Comparison of ENCODE assay signal across 25 cellular contexts in the genomic region with DNA sequence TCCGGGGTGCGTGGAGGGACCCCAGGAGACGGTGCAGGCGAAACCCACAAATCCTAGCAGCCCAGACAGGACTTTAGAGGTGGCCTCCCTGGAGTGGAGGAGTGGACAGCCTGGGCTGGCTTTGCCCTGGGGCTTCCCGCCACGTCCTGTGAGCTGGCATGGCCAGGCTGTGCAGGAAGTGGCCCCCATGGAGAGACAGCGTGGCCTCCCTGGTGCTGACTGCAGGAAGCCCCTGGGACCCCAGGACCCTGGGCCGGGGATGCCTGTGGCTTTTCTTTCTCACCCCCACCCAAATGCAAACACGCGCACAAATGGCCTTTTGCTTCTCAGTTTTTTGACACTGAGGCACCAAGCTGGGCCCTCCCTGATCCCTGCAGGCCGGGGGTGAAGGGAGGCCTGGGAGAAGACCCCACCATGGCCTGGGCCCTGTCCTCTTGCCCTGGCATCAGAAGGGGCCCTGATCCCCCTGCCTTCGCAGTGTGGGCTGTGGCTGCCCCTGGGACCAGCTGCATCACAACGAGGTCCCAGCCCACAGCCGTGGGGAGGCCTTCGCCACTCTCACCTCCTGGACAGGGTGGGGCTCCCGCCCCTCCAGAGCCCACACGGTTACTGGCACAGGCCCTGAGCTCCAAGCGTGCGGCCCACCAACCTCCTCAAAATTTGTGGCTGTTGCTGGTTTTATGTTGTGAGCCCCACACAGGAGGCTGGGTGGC. TPM values are rescaled to one million over a fixed set of nuclear protein-coding genes. Genes with fewer than 3 reads are reported as not detected.
DNase-seq lines count a peak whose midpoint lies in the region; ATAC-seq, FAIRE-seq and TF ChIP-seq lines count a peak whose summit lies in the region.
"Had no signal": no experiment of that assay in that cellular context is flagged by ENCODE, and none has a peak within 500 bp of the region (broad histone marks: within the 10 kb centered on the region; RNA-seq: fewer than 3 reads in every experiment).

No MANE protein-coding gene starts in this region.

- H3K36me3 ChIP-seq in HepG2 (replicated peaks in 1 of 2; ENCODE audit: control insufficient read depth in 1 of 2, insufficient read depth in 2 of 2, low read length in 2 of 2) (no peaks in the 10 kb centered on the region), right lobe of liver (no peaks in the 10 kb centered on the region), H1 (ENCODE audit: control insufficient read depth in 2 of 4, insufficient read depth in 4 of 4, low read length in 3 of 4) (no peaks in the 10 kb centered on the region), neuronal stem cell (replicated peaks in 1 of 2; ENCODE audit: control insufficient read depth in 2 of 2, insufficient read depth in 2 of 2, low read length in 2 of 2) (no peaks in the 10 kb centered on the region)

- POLR2A ChIA-PET in HepG2 (lab: Yijun Ruan, JAX) (no interaction called here), H1 (lab: Charles Lee; ENCODE audit: partially characterized antibody) (interaction anchor here (1.1 kb wide), 1 partner anchor 37 kb away, joined by 4 read pairs; no protein-coding TSS in a partner anchor)

- H3K4me1 ChIP-seq in HepG2 (ENCODE audit: insufficient read depth, low read length) (peaks cover 8% of the 10 kb centered on the region; the same call in 1 of the 2 replicates), right lobe of liver (no peaks in the 10 kb centered on the region), H1 (replicated peaks in 1 of 4; ENCODE audit: control insufficient read depth in 3 of 4, insufficient read depth in 4 of 4, low read length in 3 of 4) (peaks cover 0 to 6% (median 3%) of the 10 kb centered on the region in 4 experiments; a peak in 4 of 7 replicates), neuronal stem cell (ENCODE audit: control insufficient read depth in 2 of 2, insufficient read depth in 1 of 2, low read depth in 1 of 2, low read length in 2 of 2) (peaks cover 3% of the 10 kb centered on the region in 2 donors)

- CTCF ChIA-PET in HepG2 (lab: Yijun Ruan, JAX; ENCODE audit: low intra/inter-chr PET ratio, low total read pairs): no interaction called here
- CTCF ChIA-PET in H1 (lab: Charles Lee; ENCODE audit: partially characterized antibody): interaction anchor here (0.9 to 1.6 kb wide), 5 partner anchors 9 to 280 kb away, joined by 3 read pairs; no protein-coding TSS in a partner anchor

- H4K20me1 ChIP-seq in HepG2 (ENCODE audit: insufficient read depth, low read length) (no peaks in the 10 kb centered on the region), H1 (replicated peaks in 1 of 2; ENCODE audit: control insufficient read depth in 1 of 2, insufficient read depth in 2 of 2, low read length in 2 of 2) (peaks cover 0 to 7% of the 10 kb centered on the region in 2 experiments)

- peak overlapping the region; percentile 53; the same call in 1 of the 2 replicates for H4K8ac ChIP-seq in H1 (ENCODE audit: extremely low read depth, insufficient read depth, low read length)
- no peak overlapping the region for H4K8ac ChIP-seq in neuronal stem cell (ENCODE audit: low read depth, low read length)

- H2BK20ac ChIP-seq in H1 (ENCODE audit: low read length): peak overlapping the region; percentile 90; the same call in 1 of the 2 replicates

- peak overlapping the region; percentile 96 for H2BK5ac ChIP-seq in H1 (ENCODE audit: low read depth, low read length)
- H2BK5ac ChIP-seq in neuronal stem cell (ENCODE audit: low read length): peak overlapping the region; percentile 39

- H3K23me2 ChIP-seq in H1 (ENCODE audit: low read depth, low read length): no peaks in the 10 kb centered on the region; the same call in 1 of the 2 replicates

- peak overlapping the region; percentile 33 for H2BK120ac ChIP-seq in H1 (replicated peaks; ENCODE audit: low read depth, low read length)
- H2BK120ac ChIP-seq in neuronal stem cell (ENCODE audit: low read depth, low read length): peak overlapping the region; percentile 61

- peak overlapping the region; percentile 23 for H3K4ac ChIP-seq in H1 (replicated peaks; ENCODE audit: insufficient read length, low read depth, low read length)
- H3K4ac ChIP-seq in neuronal stem cell (ENCODE audit: low read length): no peak overlapping the region

- H3K18ac ChIP-seq in H1 (ENCODE audit: extremely low read depth, low read length) (peak overlapping the region; percentile 93; the same call in 1 of the 2 replicates), neuronal stem cell (ENCODE audit: low read length) (peak overlapping the region; percentile 71)

- H3K79me2 ChIP-seq in HepG2 (ENCODE audit: insufficient read depth, low read length) (no peaks in the 10 kb centered on the region), H1 (ENCODE audit: control insufficient read depth in 1 of 2, insufficient read depth in 2 of 2, low read length in 2 of 2) (no peaks in the 10 kb centered on the region)

- H2AFZ ChIP-seq in HepG2 (ENCODE audit: low read length) (no peak overlapping the region), H1 (ENCODE audit: low read length) (no peak overlapping the region), neuronal stem cell (ENCODE audit: low read length) (no peak overlapping the region)
- H2AFZ ChIP-seq: GM23248 had no signal

- TF ChIP-seq CTCF in HepG2 (CRISPR knock-in tag; IDR thresholded peaks at IDR 0.05) (no peak), right lobe of liver (IDR thresholded peaks at IDR 0.05) (no peak), H1 (IDR thresholded peaks at IDR 0.05; ENCODE audit: control extremely low read depth in 1 of 3, insufficient read depth in 1 of 3, low read depth in 1 of 3, low read length in 3 of 3) (no peak)

- in situ Hi-C loops in HepG2 (cut with HindIII; ENCODE audit: extremely low pct_ligation_motif_present, low pct_unique_long_range_greater_than_20kb): no loop called here

- WGBS in HepG2 (ENCODE audit: low lambda C conversion rate): 41% methylated on average over 15 of the region's 19 CpGs
- 84% methylated on average over 4 of the region's 19 CpGs for WGBS in right lobe of liver (ENCODE audit: insufficient coverage, low coverage, low lambda C conversion rate, missing lambda C conversion rate)
- 92% methylated on average over 16 of the region's 19 CpGs; no CpG with 5 or more reads in 1 of the 2 experiments for WGBS in H1 (ENCODE audit: extremely low coverage in 1 of 2, insufficient coverage in 1 of 2, insufficient read length in 1 of 2, insufficient replicate concordance in 2 of 2, low coverage in 1 of 2, low lambda C conversion rate in 2 of 2, missing lambda C conversion rate in 1 of 2), 2 experiments
- WGBS in neuronal stem cell (ENCODE audit: extremely low coverage in 2 of 2, insufficient read length in 2 of 2, insufficient replicate concordance in 1 of 2), 2 donors: no CpG with 5 or more reads among the region's 19 CpGs

- H3K27me3 ChIP-seq in HepG2 (ENCODE audit: control insufficient read depth in 1 of 2, insufficient read depth in 2 of 2, low read length in 2 of 2): peaks cover 32 to 82% of the 10 kb centered on the region in 2 experiments
- H3K27me3 ChIP-seq in right lobe of liver: no peaks in the 10 kb centered on the region
- no peaks in the 10 kb centered on the region for H3K27me3 ChIP-seq in H1 (replicated peaks in 1 of 4; ENCODE audit: control insufficient read depth in 3 of 4, extremely low read depth in 1 of 4, insufficient read depth in 3 of 4, low read length in 3 of 4)
- H3K27me3 ChIP-seq in neuronal stem cell (ENCODE audit: control insufficient read depth in 3 of 3, insufficient read depth in 3 of 3, low read depth in 1 of 3, low read length in 3 of 3): peaks cover 0 to 25% (median 0%) of the 10 kb centered on the region in 3 experiments

- no peaks in the 10 kb centered on the region; the same call in none of the 2 replicates for H3K79me1 ChIP-seq in H1 (ENCODE audit: low read depth, low read length)
- no peaks in the 10 kb centered on the region for H3K79me1 ChIP-seq in neuronal stem cell (ENCODE audit: low read depth, low read length)

- H4K91ac ChIP-seq in H1 (replicated peaks; ENCODE audit: insufficient read length, low read length): peak overlapping the region; percentile 97
- H4K91ac ChIP-seq in neuronal stem cell (ENCODE audit: low read depth, low read length, poor library complexity): peak overlapping the region; percentile 30

- H2AK5ac ChIP-seq in H1 (ENCODE audit: low read depth, low read length) (peak overlapping the region; percentile 65), neuronal stem cell (ENCODE audit: low read depth, low read length) (peak overlapping the region; percentile 92)

- H4K5ac ChIP-seq in H1 (ENCODE audit: insufficient read length, low read depth, low read length): no peak overlapping the region

- no peaks in the 10 kb centered on the region for H3K9me3 ChIP-seq in HepG2 (ENCODE audit: low read length)
- H3K9me3 ChIP-seq in right lobe of liver: no peaks in the 10 kb centered on the region
- H3K9me3 ChIP-seq in H1 (ENCODE audit: insufficient read depth in 2 of 2, low read depth in 1 of 2, low read length in 1 of 2): no peaks in the 10 kb centered on the region; a peak in 1 of 4 replicates
- peaks cover 0 to 11% of the 10 kb centered on the region in 2 donors for H3K9me3 ChIP-seq in neuronal stem cell (replicated peaks in 1 of 2; ENCODE audit: control insufficient read depth in 2 of 2, insufficient read depth in 1 of 2, low read depth in 1 of 2, low read length in 2 of 2)

- TF ChIP-seq POLR2A in HepG2 (IDR thresholded peaks at IDR 0.05; ENCODE audit: insufficient read depth in 1 of 2, low read depth in 2 of 2, low read length in 2 of 2) (no peak), right lobe of liver (IDR thresholded peaks at IDR 0.05) (no peak), H1 (IDR thresholded peaks at IDR 0.05; ENCODE audit: control extremely low read depth in 1 of 2, low read depth in 2 of 2, low read length in 2 of 2) (no peak), GM12891 (IDR thresholded peaks at IDR 0.05; ENCODE audit: low read depth, low read length) (no peak)

- ATAC-seq in HepG2 (no peak), right lobe of liver (no peak), GM19395 (IDR thresholded peaks at IDR 0.05; ENCODE audit: unreplicated experiment) (no peak), GM21423 (IDR thresholded peaks at IDR 0.05; ENCODE audit: unreplicated experiment) (no peak)
- ATAC-seq: CD8-positive, alpha-beta T cell had no signal

- no peak for TF ChIP-seq EP300 in HepG2 (IDR thresholded peaks at IDR 0.05; ENCODE audit: low read depth in 2 of 2, low read length in 2 of 2)
- no peak for TF ChIP-seq EP300 in HepG2 (CRISPR knock-in tag; IDR thresholded peaks at IDR 0.05; ENCODE audit: borderline replicate concordance)
- TF ChIP-seq EP300 in H1 (IDR thresholded peaks at IDR 0.05; ENCODE audit: borderline replicate concordance in 1 of 2, low read depth in 2 of 2, low read length in 2 of 2): no peak

- intact Hi-C loops in HepG2 (cut with micrococcal nuclease; ENCODE audit: unreplicated experiment): no loop called here
- intact Hi-C loops in right lobe of liver (cut with DNase I): loop anchor here in 1 of 2 donors (10.0 kb wide), 1 partner anchor 147 kb away; no protein-coding TSS in a partner anchor

- H2BK15ac ChIP-seq in H1 (ENCODE audit: low read length) (no peak overlapping the region; the same call in 1 of the 2 replicates), neuronal stem cell (ENCODE audit: low read length) (peak overlapping the region; percentile 75)

- H2BK12ac ChIP-seq in H1 (ENCODE audit: low read depth, low read length): peak overlapping the region; percentile 96; the same call in 1 of the 2 replicates
- H2BK12ac ChIP-seq in neuronal stem cell (ENCODE audit: low read length): no peak overlapping the region

- H3K4me3 ChIP-seq in HepG2 (replicated peaks in 1 of 3; ENCODE audit: insufficient read depth in 1 of 3, low read depth in 2 of 3, low read length in 3 of 3) (no peak overlapping the region), right lobe of liver (no peak overlapping the region), H1 (ENCODE audit: extremely low read depth in 1 of 4, insufficient read depth in 2 of 4, low read depth in 3 of 4, low read length in 4 of 4) (no peak overlapping the region), neuronal stem cell (ENCODE audit: low read length in 2 of 2) (peak overlapping the region in 1 of 2 donors; percentile 47)
- H3K4me3 ChIP-seq: GM23248 had no signal

- BruUV-seq in HepG2 (replicated peaks; lab: Mats Ljungman, UMichigan): no TSS peak

- FAIRE-seq in HepG2 (lab: Jason Lieb, UNC) (no peak), H1 (lab: Jason Lieb, UNC) (no peak), GM12891 (lab: Jason Lieb, UNC) (no peak)
- FAIRE-seq: D721Med, G401.6, GM12892, GM19239 had no signal

- DNase-seq in HepG2 (ENCODE audit: low spot score): no peak
- DNase-seq in right lobe of liver: no peak
- no peak for DNase-seq in H1 (ENCODE audit: low read depth in 1 of 2, low spot score in 2 of 2)
- DNase-seq in neuronal stem cell (ENCODE audit: low spot score): no peak
- no peak for DNase-seq in AG08396 (ENCODE audit: low spot score)
- no peak for DNase-seq in GM12891 (ENCODE audit: insufficient read length, low spot score)
- DNase-seq: 8988T; CD8-positive, alpha-beta T cell; DMS79 treated with DMSO at 0.1 percent for 48 hours; GM23248; HFFc6; KBM-7; NCI-H1092; NCI-H2227 treated with DMSO at 0.1 percent for 48 hours; NCI-H526 treated with DMSO at 0.1 percent for 48 hours; NK-92 treated with Interleukin-12 subunit alpha and Interleukin-12 subunit beta, amount 100 ng/mL, for 24 hours; OCI-M1; RPMI8226 had no signal

- no peak for TF ChIP-seq RAD21 in HepG2 (CRISPR knock-in tag; IDR thresholded peaks at IDR 0.05)
- no peak for TF ChIP-seq RAD21 in H1 (IDR thresholded peaks at IDR 0.05 in 1 of 2, conservative IDR thresholded peaks at IDR 0.05 in 1 of 2; ENCODE audit: low read depth in 2 of 2, low read length in 2 of 2)

- H3K56ac ChIP-seq in H1 (replicated peaks; ENCODE audit: insufficient read length, low read depth, low read length): no peak overlapping the region

- H3K14ac ChIP-seq in H1 (ENCODE audit: insufficient read length) (no peak overlapping the region), neuronal stem cell (ENCODE audit: low read length) (peak overlapping the region; percentile 97)

- H3K27ac ChIP-seq in HepG2 (ENCODE audit: extremely low read length, insufficient read depth, low read length) (no peak overlapping the region), right lobe of liver (no peak overlapping the region), H1 (ENCODE audit: low read depth, low read length) (peak overlapping the region; percentile 32; the same call in 1 of the 2 replicates), neuronal stem cell (replicated peaks; ENCODE audit: low read length) (no peak overlapping the region)
- H3K27ac ChIP-seq: GM23248 had no signal

- H3K4me2 ChIP-seq in HepG2 (ENCODE audit: low read depth, low read length) (no peak overlapping the region), H1 (ENCODE audit: insufficient read depth in 1 of 2, low read depth in 2 of 2, low read length in 2 of 2) (no peak overlapping the region), neuronal stem cell (ENCODE audit: insufficient read depth, low read length, poor library complexity, severe bottlenecking) (no peak overlapping the region)

- H3K23ac ChIP-seq in H1 (ENCODE audit: insufficient read length) (no peak overlapping the region), neuronal stem cell (ENCODE audit: low read depth, low read length, poor library complexity) (peak overlapping the region; percentile 73)

- no peak overlapping the region for H3K9ac ChIP-seq in HepG2 (ENCODE audit: insufficient read depth, low read depth, low read length)
- no peak overlapping the region for H3K9ac ChIP-seq in H1 (replicated peaks in 1 of 4; ENCODE audit: extremely low read depth in 1 of 4, low read depth in 3 of 4, low read length in 3 of 4)
- H3K9ac ChIP-seq in neuronal stem cell (ENCODE audit: low read depth, low read length, poor library complexity): peak overlapping the region; percentile 21
- H3K9ac ChIP-seq: GM23248 had no signal

RNA-seq across cellular contexts. Expression of a gene that starts 51.6 kb away (rescaled TPM):
- total RNA-seq in HepG2 (2016; rRNA removed; fragmentation: Illumina TruSeq; extraction: Trizol) (not detected in 2 replicates), right lobe of liver (under 1 TPM in 1 of 6 experiments, not detected in 5; 0.37 TPM)
- total RNA-seq in HepG2 (2016; cell fraction: cytosol; rRNA removed; fragmentation: Illumina TruSeq; extraction: Trizol; ENCODE audit: low read depth): not detected in 2 replicates
- not detected in 2 replicates for total RNA-seq in HepG2 (2016; cell fraction: insoluble cytoplasmic fraction; rRNA removed; fragmentation: Illumina TruSeq; extraction: Trizol)
- total RNA-seq in HepG2 (2016; cell fraction: membrane; rRNA removed; fragmentation: Illumina TruSeq; extraction: Trizol): not detected in 2 replicates
- not detected in 2 replicates for total RNA-seq in HepG2 (2016; cell fraction: nucleus; rRNA removed; fragmentation: Illumina TruSeq; extraction: Trizol)
- polyA plus RNA-seq in HepG2 (2011; rRNA removed) (not detected in 2 replicates), H1 (2011; rRNA removed) (not detected in 2 replicates)
- polyA plus RNA-seq in HepG2 (2011; cell fraction: cytosol; rRNA removed): not detected in 2 replicates
- not detected in 2 replicates for polyA plus RNA-seq in HepG2 (2011; cell fraction: nucleus; rRNA removed)
- polyA plus RNA-seq in HepG2 (2012): not detected in 2 replicates
- polyA plus RNA-seq in HepG2 (2016; cell fraction: cytosol; fragmentation: Illumina TruSeq; extraction: Trizol; ENCODE audit: low read depth): not detected in 2 replicates
- polyA plus RNA-seq in HepG2 (2016; cell fraction: insoluble cytoplasmic fraction; fragmentation: Illumina TruSeq; extraction: Trizol; ENCODE audit: low read depth): not detected in 2 replicates
- polyA plus RNA-seq in HepG2 (2016; cell fraction: membrane; fragmentation: Illumina TruSeq; extraction: Trizol; ENCODE audit: low read depth): not detected in 2 replicates
- polyA plus RNA-seq in HepG2 (2016; cell fraction: nucleus; fragmentation: Illumina TruSeq; extraction: Trizol; ENCODE audit: insufficient read depth, low read depth): not detected in 2 replicates
- polyA minus RNA-seq in HepG2 (2011; rRNA and poly(A)+ RNA removed; ENCODE audit: low replicate concordance): not detected in 2 replicates
- not detected in 2 replicates for polyA minus RNA-seq in HepG2 (2011; cell fraction: cytosol; rRNA and poly(A)+ RNA removed)
- polyA minus RNA-seq in HepG2 (2011; cell fraction: nucleus; rRNA and poly(A)+ RNA removed): not detected in 2 replicates
- not detected in 2 replicates for total RNA-seq in H1 (2021; fragmentation: NEBNext Ultra II Directional; extraction: Animal tissue kit (Norgen Biotek cat#: 25700))
- polyA plus RNA-seq in H1 (2011; cell fraction: cytosol; rRNA removed): not detected
- polyA plus RNA-seq in H1 (2011; cell fraction: nucleus; rRNA removed): 0.20 TPM
- polyA plus RNA-seq in H1 (2012, experiment 1 of 2): 0.17 TPM in 1 of 4 replicates, not detected in the others
- not detected for polyA plus RNA-seq in H1 (2012, experiment 2 of 2)
- polyA plus RNA-seq in H1 (2013, experiment 1 of 2): not detected
- not detected for polyA plus RNA-seq in H1 (2013, experiment 2 of 2)
- polyA minus RNA-seq in H1 (2011; rRNA and poly(A)+ RNA removed): not detected in 2 replicates
- not detected for polyA minus RNA-seq in H1 (2011; cell fraction: cytosol; rRNA and poly(A)+ RNA removed)
- polyA minus RNA-seq in H1 (2011; cell fraction: nucleus; rRNA and poly(A)+ RNA removed): not detected
- polyA plus RNA-seq in neuronal stem cell (2013, experiment 1 of 2): not detected
- not detected for polyA plus RNA-seq in neuronal stem cell (2013, experiment 2 of 2)
- not detected for polyA plus RNA-seq in GM12891 (2012; ENCODE audit: low read depth, missing spikeins)
- total RNA-seq: CD8-positive, alpha-beta T cell; GM23248; HFFc6; SK-MEL-5 had no signal
- polyA plus RNA-seq: GM23248 had no signal

RNA-seq across cellular contexts. Expression of a gene that starts 58.9 kb away (rescaled TPM):
- not detected in 2 replicates for total RNA-seq in HepG2 (2016; rRNA removed; fragmentation: Illumina TruSeq; extraction: Trizol)
- not detected in 2 replicates for total RNA-seq in HepG2 (2016; cell fraction: cytosol; rRNA removed; fragmentation: Illumina TruSeq; extraction: Trizol; ENCODE audit: low read depth)
- total RNA-seq in HepG2 (2016; cell fraction: insoluble cytoplasmic fraction; rRNA removed; fragmentation: Illumina TruSeq; extraction: Trizol): not detected in 2 replicates
- not detected in 2 replicates for total RNA-seq in HepG2 (2016; cell fraction: membrane; rRNA removed; fragmentation: Illumina TruSeq; extraction: Trizol)
- total RNA-seq in HepG2 (2016; cell fraction: nucleus; rRNA removed; fragmentation: Illumina TruSeq; extraction: Trizol): not detected in 2 replicates
- 0.05 and 0.09 TPM in 2 replicates for polyA plus RNA-seq in HepG2 (2011; rRNA removed)
- polyA plus RNA-seq in HepG2 (2011; cell fraction: cytosol; rRNA removed): 0.04 TPM in 1 of 2 replicates, not detected in the other
- not detected in 2 replicates for polyA plus RNA-seq in HepG2 (2011; cell fraction: nucleus; rRNA removed)
- 0.07 TPM in 1 of 2 replicates, not detected in the other for polyA plus RNA-seq in HepG2 (2012)
- not detected in 2 replicates for polyA plus RNA-seq in HepG2 (2016; cell fraction: cytosol; fragmentation: Illumina TruSeq; extraction: Trizol; ENCODE audit: low read depth)
- polyA plus RNA-seq in HepG2 (2016; cell fraction: insoluble cytoplasmic fraction; fragmentation: Illumina TruSeq; extraction: Trizol; ENCODE audit: low read depth): not detected in 2 replicates
- not detected in 2 replicates for polyA plus RNA-seq in HepG2 (2016; cell fraction: membrane; fragmentation: Illumina TruSeq; extraction: Trizol; ENCODE audit: low read depth)
- polyA plus RNA-seq in HepG2 (2016; cell fraction: nucleus; fragmentation: Illumina TruSeq; extraction: Trizol; ENCODE audit: insufficient read depth, low read depth): 0.11 TPM in 1 of 2 replicates, not detected in the other
- polyA minus RNA-seq in HepG2 (2011; rRNA and poly(A)+ RNA removed; ENCODE audit: low replicate concordance): 0.19 and 0.60 TPM in 2 replicates
- not detected in 2 replicates for polyA minus RNA-seq in HepG2 (2011; cell fraction: cytosol; rRNA and poly(A)+ RNA removed)
- not detected in 2 replicates for polyA minus RNA-seq in HepG2 (2011; cell fraction: nucleus; rRNA and poly(A)+ RNA removed)
- total RNA-seq in right lobe of liver: 1 to 10 TPM; 2.5 to 9.8 (median 4.2) TPM
- total RNA-seq in H1 (2021; fragmentation: NEBNext Ultra II Directional; extraction: Animal tissue kit (Norgen Biotek cat#: 25700)): 1.3 and 2.7 TPM in 2 replicates
- 0.51 and 1.5 TPM in 2 replicates for polyA plus RNA-seq in H1 (2011; rRNA removed)
- polyA plus RNA-seq in H1 (2011; cell fraction: cytosol; rRNA removed): 0.62 TPM
- 3.9 TPM for polyA plus RNA-seq in H1 (2011; cell fraction: nucleus; rRNA removed)
- 0.99 to 1.7 TPM (median 1.2 TPM) in 4 replicates for polyA plus RNA-seq in H1 (2012, experiment 1 of 2)
- 1.1 TPM for polyA plus RNA-seq in H1 (2012, experiment 2 of 2)
- 1.6 TPM for polyA plus RNA-seq in H1 (2013, experiment 1 of 2)
- polyA plus RNA-seq in H1 (2013, experiment 2 of 2): 1.2 TPM
- polyA minus RNA-seq in H1 (2011; rRNA and poly(A)+ RNA removed): 0.59 and 0.66 TPM in 2 replicates
- polyA minus RNA-seq in H1 (2011; cell fraction: cytosol; rRNA and poly(A)+ RNA removed): 2.9 TPM
- 2.1 TPM for polyA minus RNA-seq in H1 (2011; cell fraction: nucleus; rRNA and poly(A)+ RNA removed)
- 8.3 TPM for polyA plus RNA-seq in neuronal stem cell (2013, experiment 1 of 2)
- 8.0 TPM for polyA plus RNA-seq in neuronal stem cell (2013, experiment 2 of 2)
- polyA plus RNA-seq in GM12891 (2012; ENCODE audit: low read depth, missing spikeins): 15.1 TPM
- total RNA-seq: GM23248, HFFc6, SK-MEL-5 had no signal
- polyA plus RNA-seq: GM23248 had no signal
